ENCODE assay signal across 1 cellular context in genomic region chr1:228964178-228964819, GRCh38.
TF ChIP-seq lines count a peak whose summit lies in the region.

No MANE protein-coding gene starts in this region.

TF ChIP-seq in HepG2, 621 proteins besides CTCF, POLR2A, EP300 and RAD21 (continued from another document and continues in another):
- TF ChIP-seq, protein P1, sequence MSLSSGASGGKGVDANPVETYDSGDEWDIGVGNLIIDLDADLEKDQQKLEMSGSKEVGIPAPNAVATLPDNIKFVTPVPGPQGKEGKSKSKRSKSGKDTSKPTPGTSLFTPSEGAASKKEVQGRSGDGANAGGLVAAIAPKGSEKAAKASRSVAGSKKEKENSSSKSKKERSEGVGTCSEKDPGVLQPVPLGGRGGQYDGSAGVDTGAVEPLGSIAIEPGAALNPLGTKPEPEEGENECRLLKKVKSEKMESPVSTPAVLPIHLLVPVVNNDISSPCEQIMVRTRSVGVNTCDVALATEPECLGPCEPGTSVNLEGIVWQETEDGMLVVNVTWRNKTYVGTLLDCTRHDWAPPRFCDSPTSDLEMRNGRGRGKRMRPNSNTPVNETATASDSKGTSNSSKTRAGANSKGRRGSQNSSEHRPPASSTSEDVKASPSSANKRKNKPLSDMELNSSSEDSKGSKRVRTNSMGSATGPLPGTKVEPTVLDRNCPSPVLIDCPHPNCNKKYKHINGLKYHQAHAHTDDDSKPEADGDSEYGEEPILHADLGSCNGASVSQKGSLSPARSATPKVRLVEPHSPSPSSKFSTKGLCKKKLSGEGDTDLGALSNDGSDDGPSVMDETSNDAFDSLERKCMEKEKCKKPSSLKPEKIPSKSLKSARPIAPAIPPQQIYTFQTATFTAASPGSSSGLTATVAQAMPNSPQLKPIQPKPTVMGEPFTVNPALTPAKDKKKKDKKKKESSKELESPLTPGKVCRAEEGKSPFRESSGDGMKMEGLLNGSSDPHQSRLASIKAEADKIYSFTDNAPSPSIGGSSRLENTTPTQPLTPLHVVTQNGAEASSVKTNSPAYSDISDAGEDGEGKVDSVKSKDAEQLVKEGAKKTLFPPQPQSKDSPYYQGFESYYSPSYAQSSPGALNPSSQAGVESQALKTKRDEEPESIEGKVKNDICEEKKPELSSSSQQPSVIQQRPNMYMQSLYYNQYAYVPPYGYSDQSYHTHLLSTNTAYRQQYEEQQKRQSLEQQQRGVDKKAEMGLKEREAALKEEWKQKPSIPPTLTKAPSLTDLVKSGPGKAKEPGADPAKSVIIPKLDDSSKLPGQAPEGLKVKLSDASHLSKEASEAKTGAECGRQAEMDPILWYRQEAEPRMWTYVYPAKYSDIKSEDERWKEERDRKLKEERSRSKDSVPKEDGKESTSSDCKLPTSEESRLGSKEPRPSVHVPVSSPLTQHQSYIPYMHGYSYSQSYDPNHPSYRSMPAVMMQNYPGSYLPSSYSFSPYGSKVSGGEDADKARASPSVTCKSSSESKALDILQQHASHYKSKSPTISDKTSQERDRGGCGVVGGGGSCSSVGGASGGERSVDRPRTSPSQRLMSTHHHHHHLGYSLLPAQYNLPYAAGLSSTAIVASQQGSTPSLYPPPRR (CRISPR knock-in tag; IDR thresholded peaks at IDR 0.05; ENCODE audit: borderline replicate concordance), result peak; percentile 48; the same call in 1 of the 2 replicates
- TF ChIP-seq KLF6 (CRISPR knock-in tag; IDR thresholded peaks at IDR 0.05) (no peak), ZNF180 (CRISPR knock-in tag; IDR thresholded peaks at IDR 0.05; ENCODE audit: borderline replicate concordance, low read depth) (no peak), ZNF253 (CRISPR knock-in tag; IDR thresholded peaks at IDR 0.05; ENCODE audit: borderline replicate concordance) (0 out of 2 replicates have a peak, but pooled peaks have one; percentile 37), ZNF431 (CRISPR knock-in tag; IDR thresholded peaks at IDR 0.05; ENCODE audit: borderline replicate concordance, low read depth) (no peak), HOMEZ (CRISPR knock-in tag; IDR thresholded peaks at IDR 0.05; ENCODE audit: low read depth) (peak; percentile 53; the same call in 1 of the 2 replicates), JDP2 (CRISPR knock-in tag; IDR thresholded peaks at IDR 0.05; ENCODE audit: borderline replicate concordance) (no peak), ATF3 (CRISPR knock-in tag; IDR thresholded peaks at IDR 0.05) (0 out of 2 replicates have a peak, but pooled peaks have one; percentile 29), ZNF652 (CRISPR knock-in tag; IDR thresholded peaks at IDR 0.05; ENCODE audit: borderline replicate concordance, low read depth) (no peak), GABPA (IDR thresholded peaks at IDR 0.05; ENCODE audit: low read depth, low read length) (no peak), GABPA (CRISPR knock-in tag; IDR thresholded peaks at IDR 0.05; ENCODE audit: low read depth) (peak; percentile 34; the same call in 1 of the 2 replicates), ZNF615 (CRISPR knock-in tag; IDR thresholded peaks at IDR 0.05; ENCODE audit: borderline replicate concordance) (no peak), IKZF1 (IDR thresholded peaks at IDR 0.05) (no peak), GLMP (CRISPR knock-in tag; IDR thresholded peaks at IDR 0.05; ENCODE audit: borderline replicate concordance) (no peak), NCOA2 (CRISPR knock-in tag; IDR thresholded peaks at IDR 0.05) (peak; percentile 72), ZSCAN21 (CRISPR knock-in tag; IDR thresholded peaks at IDR 0.05; ENCODE audit: borderline replicate concordance) (0 out of 2 replicates have a peak, but pooled peaks have one; percentile 21), HNRNPLL (IDR thresholded peaks at IDR 0.05; ENCODE audit: low read depth, low read length, poor library complexity, severe bottlenecking) (no peak), CBX5 (CRISPR knock-in tag; IDR thresholded peaks at IDR 0.05; ENCODE audit: borderline replicate concordance) (peak; percentile 78; the same call in 1 of the 2 replicates), ZKSCAN8 (CRISPR knock-in tag; IDR thresholded peaks at IDR 0.05; ENCODE audit: borderline replicate concordance) (peak; percentile 20; the same call in 1 of the 2 replicates), RFXANK (CRISPR knock-in tag; IDR thresholded peaks at IDR 0.05) (no peak), TBX2 (CRISPR knock-in tag; IDR thresholded peaks at IDR 0.05; ENCODE audit: borderline replicate concordance) (peak; percentile 75), ZFX (CRISPR knock-in tag; IDR thresholded peaks at IDR 0.05; ENCODE audit: low read depth) (0 out of 2 replicates have a peak, but pooled peaks have one; percentile 24), SMAD9 (CRISPR knock-in tag; IDR thresholded peaks at IDR 0.05) (no peak), PREB (CRISPR knock-in tag; IDR thresholded peaks at IDR 0.05) (no peak), PHF8 (CRISPR knock-in tag; IDR thresholded peaks at IDR 0.05) (no peak), PHF21A (CRISPR knock-in tag; IDR thresholded peaks at IDR 0.05) (peak; percentile 68), KDM5A (IDR thresholded peaks at IDR 0.05; ENCODE audit: borderline replicate concordance, low read length) (no peak), CHCHD3 (CRISPR knock-in tag; IDR thresholded peaks at IDR 0.05) (no peak), IRX3 (CRISPR knock-in tag; IDR thresholded peaks at IDR 0.05; ENCODE audit: borderline replicate concordance, low read depth) (no peak), ZNF264 (CRISPR knock-in tag; IDR thresholded peaks at IDR 0.05) (peak; percentile 7; the same call in 1 of the 2 replicates), CEBPG (CRISPR knock-in tag; IDR thresholded peaks at IDR 0.05) (peak; percentile 5; the same call in 1 of the 2 replicates), ZNF292 (CRISPR knock-in tag; IDR thresholded peaks at IDR 0.05; ENCODE audit: borderline replicate concordance, low read depth) (peak; percentile 38; the same call in 1 of the 2 replicates), PATZ1 (CRISPR knock-in tag; IDR thresholded peaks at IDR 0.05) (peak; percentile 73)
- TF ChIP-seq, protein P2, sequence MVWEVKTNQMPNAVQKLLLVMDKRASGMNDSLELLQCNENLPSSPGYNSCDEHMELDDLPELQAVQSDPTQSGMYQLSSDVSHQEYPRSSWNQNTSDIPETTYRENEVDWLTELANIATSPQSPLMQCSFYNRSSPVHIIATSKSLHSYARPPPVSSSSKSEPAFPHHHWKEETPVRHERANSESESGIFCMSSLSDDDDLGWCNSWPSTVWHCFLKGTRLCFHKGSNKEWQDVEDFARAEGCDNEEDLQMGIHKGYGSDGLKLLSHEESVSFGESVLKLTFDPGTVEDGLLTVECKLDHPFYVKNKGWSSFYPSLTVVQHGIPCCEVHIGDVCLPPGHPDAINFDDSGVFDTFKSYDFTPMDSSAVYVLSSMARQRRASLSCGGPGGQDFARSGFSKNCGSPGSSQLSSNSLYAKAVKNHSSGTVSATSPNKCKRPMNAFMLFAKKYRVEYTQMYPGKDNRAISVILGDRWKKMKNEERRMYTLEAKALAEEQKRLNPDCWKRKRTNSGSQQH (CRISPR knock-in tag; IDR thresholded peaks at IDR 0.05; ENCODE audit: low read depth), result no peak
- TF ChIP-seq, protein P3, sequence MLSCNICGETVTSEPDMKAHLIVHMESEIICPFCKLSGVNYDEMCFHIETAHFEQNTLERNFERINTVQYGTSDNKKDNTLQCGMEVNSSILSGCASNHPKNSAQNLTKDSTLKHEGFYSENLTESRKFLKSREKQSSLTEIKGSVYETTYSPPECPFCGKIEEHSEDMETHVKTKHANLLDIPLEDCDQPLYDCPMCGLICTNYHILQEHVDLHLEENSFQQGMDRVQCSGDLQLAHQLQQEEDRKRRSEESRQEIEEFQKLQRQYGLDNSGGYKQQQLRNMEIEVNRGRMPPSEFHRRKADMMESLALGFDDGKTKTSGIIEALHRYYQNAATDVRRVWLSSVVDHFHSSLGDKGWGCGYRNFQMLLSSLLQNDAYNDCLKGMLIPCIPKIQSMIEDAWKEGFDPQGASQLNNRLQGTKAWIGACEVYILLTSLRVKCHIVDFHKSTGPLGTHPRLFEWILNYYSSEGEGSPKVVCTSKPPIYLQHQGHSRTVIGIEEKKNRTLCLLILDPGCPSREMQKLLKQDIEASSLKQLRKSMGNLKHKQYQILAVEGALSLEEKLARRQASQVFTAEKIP (CRISPR knock-in tag; IDR thresholded peaks at IDR 0.05; ENCODE audit: borderline replicate concordance), result no peak
- TF ChIP-seq, protein P4, sequence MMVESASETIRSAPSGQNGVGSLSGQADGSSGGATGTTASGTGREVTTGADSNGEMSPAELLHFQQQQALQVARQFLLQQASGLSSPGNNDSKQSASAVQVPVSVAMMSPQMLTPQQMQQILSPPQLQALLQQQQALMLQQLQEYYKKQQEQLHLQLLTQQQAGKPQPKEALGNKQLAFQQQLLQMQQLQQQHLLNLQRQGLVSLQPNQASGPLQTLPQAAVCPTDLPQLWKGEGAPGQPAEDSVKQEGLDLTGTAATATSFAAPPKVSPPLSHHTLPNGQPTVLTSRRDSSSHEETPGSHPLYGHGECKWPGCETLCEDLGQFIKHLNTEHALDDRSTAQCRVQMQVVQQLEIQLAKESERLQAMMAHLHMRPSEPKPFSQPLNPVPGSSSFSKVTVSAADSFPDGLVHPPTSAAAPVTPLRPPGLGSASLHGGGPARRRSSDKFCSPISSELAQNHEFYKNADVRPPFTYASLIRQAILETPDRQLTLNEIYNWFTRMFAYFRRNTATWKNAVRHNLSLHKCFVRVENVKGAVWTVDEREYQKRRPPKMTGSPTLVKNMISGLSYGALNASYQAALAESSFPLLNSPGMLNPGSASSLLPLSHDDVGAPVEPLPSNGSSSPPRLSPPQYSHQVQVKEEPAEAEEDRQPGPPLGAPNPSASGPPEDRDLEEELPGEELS (CRISPR knock-in tag; IDR thresholded peaks at IDR 0.05), result peak; percentile 96
- TF ChIP-seq, protein P5, sequence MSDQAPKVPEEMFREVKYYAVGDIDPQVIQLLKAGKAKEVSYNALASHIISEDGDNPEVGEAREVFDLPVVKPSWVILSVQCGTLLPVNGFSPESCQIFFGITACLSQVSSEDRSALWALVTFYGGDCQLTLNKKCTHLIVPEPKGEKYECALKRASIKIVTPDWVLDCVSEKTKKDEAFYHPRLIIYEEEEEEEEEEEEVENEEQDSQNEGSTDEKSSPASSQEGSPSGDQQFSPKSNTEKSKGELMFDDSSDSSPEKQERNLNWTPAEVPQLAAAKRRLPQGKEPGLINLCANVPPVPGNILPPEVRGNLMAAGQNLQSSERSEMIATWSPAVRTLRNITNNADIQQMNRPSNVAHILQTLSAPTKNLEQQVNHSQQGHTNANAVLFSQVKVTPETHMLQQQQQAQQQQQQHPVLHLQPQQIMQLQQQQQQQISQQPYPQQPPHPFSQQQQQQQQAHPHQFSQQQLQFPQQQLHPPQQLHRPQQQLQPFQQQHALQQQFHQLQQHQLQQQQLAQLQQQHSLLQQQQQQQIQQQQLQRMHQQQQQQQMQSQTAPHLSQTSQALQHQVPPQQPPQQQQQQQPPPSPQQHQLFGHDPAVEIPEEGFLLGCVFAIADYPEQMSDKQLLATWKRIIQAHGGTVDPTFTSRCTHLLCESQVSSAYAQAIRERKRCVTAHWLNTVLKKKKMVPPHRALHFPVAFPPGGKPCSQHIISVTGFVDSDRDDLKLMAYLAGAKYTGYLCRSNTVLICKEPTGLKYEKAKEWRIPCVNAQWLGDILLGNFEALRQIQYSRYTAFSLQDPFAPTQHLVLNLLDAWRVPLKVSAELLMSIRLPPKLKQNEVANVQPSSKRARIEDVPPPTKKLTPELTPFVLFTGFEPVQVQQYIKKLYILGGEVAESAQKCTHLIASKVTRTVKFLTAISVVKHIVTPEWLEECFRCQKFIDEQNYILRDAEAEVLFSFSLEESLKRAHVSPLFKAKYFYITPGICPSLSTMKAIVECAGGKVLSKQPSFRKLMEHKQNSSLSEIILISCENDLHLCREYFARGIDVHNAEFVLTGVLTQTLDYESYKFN (CRISPR knock-in tag; conservative IDR thresholded peaks at IDR 0.05), result peak; percentile 87
